Comparison of ENCODE assay signal across 22 cellular contexts in genomic region chr16:54026456-54026855, GRCh38.
DNase-seq lines count a peak whose midpoint lies in the region; TF ChIP-seq lines count a peak whose summit lies in the region.
"Had no signal": no experiment of that assay in that cellular context is flagged by ENCODE, and none has a peak within 500 bp of the region (broad histone marks: within the 10 kb centered on the region; RNA-seq: fewer than 3 reads in every experiment).

No MANE protein-coding gene starts in this region.

- H3K9me3 ChIP-seq in MG63 = peaks cover 26% of the 10 kb centered on the region
- H3K9me3 ChIP-seq in tibial nerve = peaks cover 0 to 12% (median 5%) of the 10 kb centered on the region in 4 donors
- H3K9me3 ChIP-seq: prostate gland had no signal

- TF ChIP-seq CTCF in AG10803 (conservative IDR thresholded peaks at IDR 0.05; ENCODE audit: low read length) (no peak), brain microvascular endothelial cell (IDR thresholded peaks at IDR 0.05; ENCODE audit: low read depth, low read length, missing control alignments) (no peak), GM13977 (IDR thresholded peaks at IDR 0.05; ENCODE audit: extremely low read depth, insufficient read depth, missing control alignments) (no peak), tibial nerve (IDR thresholded peaks at IDR 0.05) (no peak)

- in situ Hi-C loops in brain microvascular endothelial cell (cut with HindIII; ENCODE audit: low pct_ligation_motif_present, low sequenced_read_pairs) = no loop called here
- in situ Hi-C loops in GM13977 (cut with MboI; ENCODE audit: low pct_unique_long_range_greater_than_20kb, low sequenced_read_pairs, unreplicated experiment) = no loop called here

- TF ChIP-seq POLR2A in tibial nerve (IDR thresholded peaks at IDR 0.05) = no peak

- H3K27ac ChIP-seq in brain microvascular endothelial cell (peak overlapping the region; percentile 87), tibial nerve (no peak overlapping the region)
- H3K27ac ChIP-seq: ascending aorta, prostate gland, skin epidermis had no signal

- no peaks in the 10 kb centered on the region for H3K27me3 ChIP-seq in MG63
- no peaks in the 10 kb centered on the region for H3K27me3 ChIP-seq in brain microvascular endothelial cell (replicated peaks)
- no peaks in the 10 kb centered on the region for H3K27me3 ChIP-seq in tibial nerve
- H3K27me3 ChIP-seq: ascending aorta had no signal

- peak; percentile 8 for DNase-seq in AG10803 (ENCODE audit: low read depth)
- peak; percentile 94 for DNase-seq in MG63
- DNase-seq in brain microvascular endothelial cell = no peak
- DNase-seq in iris pigment epithelial cell (ENCODE audit: low read depth) = peak; percentile 43
- DNase-seq in kidney glomerular epithelial cell (lab: John Stamatoyannopoulos, UW) = no peak
- no peak for DNase-seq in GM13977 (ENCODE audit: low spot score)
- DNase-seq in tibial nerve (ENCODE audit: low spot score in 2 of 2) = no peak
- no peak for DNase-seq in HUDEP-2 (lab: John Stamatoyannopoulos, UW; ENCODE audit: unreplicated experiment in 76 of 76)
- DNase-seq: activated naive CD4-positive, alpha-beta T cell treated with Interleukin-2 at 50 U/mL for 16 hours; activated T-cell treated with anti-CD3 and anti-CD28 coated beads, Interleukin-2, amount 50 U/mL, for 24 hours; CD4-positive, alpha-beta T cell; DMS153; foreskin melanocyte; H9; Kasumi-1; NCI-H1105 treated with DMSO at 0.1 percent for 48 hours; nephron progenitor cell; RPMI8226; stimulated activated naive CD4-positive, alpha-beta T cell treated with Interleukin-2 at 50 U/mL for 16 hours had no signal

- H3K36me3 ChIP-seq in MG63 (peaks cover 20% of the 10 kb centered on the region), brain microvascular endothelial cell (replicated peaks) (no peaks in the 10 kb centered on the region), tibial nerve (peaks cover 0 to 5% (median 0%) of the 10 kb centered on the region in 3 donors)
- H3K36me3 ChIP-seq: ascending aorta, prostate gland had no signal

- H3K4me1 ChIP-seq in tibial nerve = peaks cover 0 to 2% (median 0%) of the 10 kb centered on the region in 4 donors
- H3K4me1 ChIP-seq: ascending aorta, prostate gland had no signal

- H3K4me3 ChIP-seq in AG10803 (ENCODE audit: low read length) (no peak overlapping the region), MG63 (no peak overlapping the region), brain microvascular endothelial cell (ENCODE audit: low read depth, low read length) (no peak overlapping the region), tibial nerve (no peak overlapping the region)
- H3K4me3 ChIP-seq: ascending aorta, prostate gland, skin epidermis had no signal

- no peak for TF ChIP-seq EP300 in tibial nerve (IDR thresholded peaks at IDR 0.05)

- 52 to 66% methylated on average over 1 of the region's 1 CpG for WGBS in tibial nerve, 2 donors

Comparison
In these comparisons a context has a peak if more than half of its experiments do, and no peak if none do; other contexts are left out.
1. DNase-seq: peak in AG10803 (single experiment), MG63 (single experiment) and iris pigment epithelial cell (single experiment); none in brain microvascular endothelial cell (single experiment), kidney glomerular epithelial cell (single experiment), GM13977 (single experiment), tibial nerve (0 of 2) and HUDEP-2 (0 of 76).